14 cellular contexts compared by ENCODE assay signal in genomic region chr9:136255896-136256890, GRCh38. TPM values are rescaled to one million over a fixed set of nuclear protein-coding genes. Genes with fewer than 3 reads are reported as not detected.
DNase-seq lines count a peak whose midpoint lies in the region; ATAC-seq and TF ChIP-seq lines count a peak whose summit lies in the region.
"Had no signal": no experiment of that assay in that cellular context is flagged by ENCODE, and none has a peak within 500 bp of the region (broad histone marks: within the 10 kb centered on the region; RNA-seq: fewer than 3 reads in every experiment).

No MANE protein-coding gene starts in this region.

- DNase-seq in DMS 273 (lab: John Stamatoyannopoulos, UW; ENCODE audit: unreplicated experiment), result peak; percentile 52
- DNase-seq in DMS 273 treated with DMSO at 0.1 percent for 48 hours (lab: John Stamatoyannopoulos, UW), result no peak
- no peak for DNase-seq in GM12864 (ENCODE audit: low read depth)
- peak; percentile 25 for DNase-seq in PC-3
- DNase-seq in left kidney (ENCODE audit: low read depth, low spot score), result peak; percentile 59
- DNase-seq in NCI-H2196 treated with DMSO at 0.1 percent for 48 hours (lab: John Stamatoyannopoulos, UW; ENCODE audit: unreplicated experiment), result no peak
- DNase-seq in NCI-H345 treated with DMSO at 0.1 percent for 48 hours (lab: John Stamatoyannopoulos, UW; ENCODE audit: unreplicated experiment), result no peak
- DNase-seq: activated naive CD8-positive, alpha-beta T cell treated with anti-CD3 and anti-CD28 coated beads, Interleukin-2, amount 10 ng/mL, durations not matched to agents 7 days and 5 days; NCI-H1436 treated with DMSO at 0.1 percent for 48 hours had no signal

- H3K27ac ChIP-seq in PC-3 (ENCODE audit: low read length), result no peak overlapping the region

- POLR2A ChIA-PET in PC-3 (lab: Charles Lee; ENCODE audit: unreplicated experiment), result no interaction called here

- H4K20me1 ChIP-seq in PC-3 (ENCODE audit: low read length), result no peaks in the 10 kb centered on the region

- H3K4me2 ChIP-seq in PC-3 (ENCODE audit: low read length), result no peak overlapping the region

- H3K9ac ChIP-seq in PC-3 (ENCODE audit: low read length), result no peak overlapping the region

- H3K4me1 ChIP-seq in PC-3 (ENCODE audit: insufficient read depth, low read length), result no peaks in the 10 kb centered on the region

- no TSS peak for BruUV-seq in PC-3 (replicated peaks; lab: Mats Ljungman, UMichigan)

- H3F3A ChIP-seq in PC-3 (ENCODE audit: low read length, unreplicated experiment), result no peaks in the 10 kb centered on the region

- no peaks in the 10 kb centered on the region for H3K27me3 ChIP-seq in PC-3 (ENCODE audit: low read length)

- H3K36me3 ChIP-seq in PC-3 (ENCODE audit: low read depth, low read length), result no peaks in the 10 kb centered on the region

- intact Hi-C loops in PC-3 (cut with micrococcal nuclease), result no loop called here

- H3K4me3 ChIP-seq in GM12864 (ENCODE audit: low read depth, low read length) (no peak overlapping the region), PC-3 (ENCODE audit: low read length) (no peak overlapping the region)

- CTCF ChIA-PET in PC-3 (lab: Charles Lee), result no interaction called here

- no peaks in the 10 kb centered on the region for H3K79me2 ChIP-seq in PC-3 (ENCODE audit: low read length)

- TF ChIP-seq CTCF in GM12864 (IDR thresholded peaks at IDR 0.05; ENCODE audit: low read depth, low read length, missing control alignments) (peak; percentile 22), PC-3 (conservative IDR thresholded peaks at IDR 0.05; ENCODE audit: low read depth, low read length) (peak; percentile 39)

- no peak overlapping the region for H2AFZ ChIP-seq in PC-3 (ENCODE audit: low read length)

- no peaks in the 10 kb centered on the region for H3K9me3 ChIP-seq in PC-3 (ENCODE audit: low read length)

- peak; percentile 74 for ATAC-seq in PC-3
- ATAC-seq in GM21737 (IDR thresholded peaks at IDR 0.05; ENCODE audit: unreplicated experiment), result no peak
- ATAC-seq: natural killer cell treated with Interleukin-12 subunit alpha and Interleukin-12 subunit beta and Interleukin-15 and Interleukin-18, amount 100 ng/mL, for 72 hours had no signal

- H3K9me2 ChIP-seq in PC-3 (replicated peaks; ENCODE audit: low read length), result no peaks in the 10 kb centered on the region

RNA-seq across cellular contexts. Expression of gene QSOX2, which starts 10.6 kb away (rescaled TPM):
- 9.9 and 10.7 TPM in 2 replicates for total RNA-seq in PC-3 (2014; rRNA removed)

RNA-seq across cellular contexts. Expression of gene CCDC187, which starts 47.7 kb away (rescaled TPM):
- 0.04 TPM in 1 of 2 replicates, not detected in the other for total RNA-seq in PC-3 (2014; rRNA removed)
- total RNA-seq: activated naive CD8-positive, alpha-beta T cell treated with anti-CD3 and anti-CD28 coated beads, Interleukin-2, amount 10 ng/mL, durations not matched to agents 7 days and 5 days; fibroblast of lung; natural killer cell treated with Interleukin-12 subunit alpha and Interleukin-12 subunit beta and Interleukin-15 and Interleukin-18, amount 100 ng/mL, for 72 hours; T-helper 2 cell treated with Interferon-gamma antibody and Interleukin-4, amounts not matched to agents 100 ng/mL and 5 ng/mL, for 36 hours had no signal

RNA-seq across cellular contexts. Expression of gene LHX3, which starts 51.3 kb away (rescaled TPM):
- total RNA-seq in PC-3 (2014; rRNA removed), result not detected in 2 replicates
- total RNA-seq: A172; activated naive CD8-positive, alpha-beta T cell treated with anti-CD3 and anti-CD28 coated beads, Interleukin-2, amount 10 ng/mL, durations not matched to agents 7 days and 5 days; fibroblast of lung; T-helper 2 cell treated with Interferon-gamma antibody and Interleukin-4, amounts not matched to agents 100 ng/mL and 5 ng/mL, for 36 hours had no signal

Comparison
In these comparisons a context has a peak if more than half of its experiments do, and no peak if none do; other contexts are left out.
1. DNase-seq: peak in DMS 273 (single experiment), PC-3 (single experiment) and left kidney (single experiment); none in DMS 273 treated with DMSO at 0.1 percent for 48 hours (single experiment), GM12864 (single experiment), NCI-H2196 treated with DMSO at 0.1 percent for 48 hours (single experiment) and NCI-H345 treated with DMSO at 0.1 percent for 48 hours (single experiment).